2 cellular contexts compared by ENCODE assay signal in genomic region chr3:188106006-188106405, GRCh38.
TF ChIP-seq lines count a peak whose summit lies in the region.

No MANE protein-coding gene starts in this region.

TF ChIP-seq in HepG2, 621 proteins besides CTCF, POLR2A, EP300 and RAD21 (continued from another document and continues in another):
- TF ChIP-seq ZNF816 (CRISPR knock-in tag; IDR thresholded peaks at IDR 0.05; ENCODE audit: borderline replicate concordance) (no peak), ZNF841 (CRISPR knock-in tag; IDR thresholded peaks at IDR 0.05; ENCODE audit: borderline replicate concordance) (no peak), KDM6A (CRISPR knock-in tag; IDR thresholded peaks at IDR 0.05; ENCODE audit: low read depth) (no peak), ZNF781 (CRISPR knock-in tag; IDR thresholded peaks at IDR 0.05; ENCODE audit: borderline replicate concordance, not compliant biosample characterization) (no peak), ZBTB3 (CRISPR knock-in tag; IDR thresholded peaks at IDR 0.05; ENCODE audit: borderline replicate concordance, low read depth) (no peak), IRX3 (CRISPR knock-in tag; IDR thresholded peaks at IDR 0.05; ENCODE audit: borderline replicate concordance, low read depth) (no peak), PITX1 (CRISPR knock-in tag; IDR thresholded peaks at IDR 0.05) (0 out of 2 replicates have a peak, but pooled peaks have one; percentile 33), MEIS1 (CRISPR knock-in tag; IDR thresholded peaks at IDR 0.05; ENCODE audit: borderline replicate concordance) (no peak), ZBTB2 (CRISPR knock-in tag; IDR thresholded peaks at IDR 0.05; ENCODE audit: low read depth) (no peak), ZNF33A (CRISPR knock-in tag; IDR thresholded peaks at IDR 0.05; ENCODE audit: borderline replicate concordance) (no peak), PCBP1 (IDR thresholded peaks at IDR 0.05; ENCODE audit: borderline replicate concordance, low read depth, low read length) (no peak), JARID2 (CRISPR knock-in tag; IDR thresholded peaks at IDR 0.05; ENCODE audit: insufficient replicate concordance) (no peak), CEBPG (CRISPR knock-in tag; IDR thresholded peaks at IDR 0.05) (peak; percentile 75), SPEN (CRISPR knock-in tag; IDR thresholded peaks at IDR 0.05; ENCODE audit: low read depth) (0 out of 2 replicates have a peak, but pooled peaks have one; percentile 32), CC2D1A (CRISPR knock-in tag; IDR thresholded peaks at IDR 0.05) (no peak), LCORL (IDR thresholded peaks at IDR 0.05) (no peak), LCORL (CRISPR knock-in tag; IDR thresholded peaks at IDR 0.05) (no peak), THAP11 (CRISPR knock-in tag; IDR thresholded peaks at IDR 0.05) (no peak), ZFY (CRISPR knock-in tag; IDR thresholded peaks at IDR 0.05) (no peak), CCAR2 (optimal IDR thresholded peaks at IDR 0.05; ENCODE audit: low read depth, low read length) (no peak)
- TF ChIP-seq, protein P1, sequence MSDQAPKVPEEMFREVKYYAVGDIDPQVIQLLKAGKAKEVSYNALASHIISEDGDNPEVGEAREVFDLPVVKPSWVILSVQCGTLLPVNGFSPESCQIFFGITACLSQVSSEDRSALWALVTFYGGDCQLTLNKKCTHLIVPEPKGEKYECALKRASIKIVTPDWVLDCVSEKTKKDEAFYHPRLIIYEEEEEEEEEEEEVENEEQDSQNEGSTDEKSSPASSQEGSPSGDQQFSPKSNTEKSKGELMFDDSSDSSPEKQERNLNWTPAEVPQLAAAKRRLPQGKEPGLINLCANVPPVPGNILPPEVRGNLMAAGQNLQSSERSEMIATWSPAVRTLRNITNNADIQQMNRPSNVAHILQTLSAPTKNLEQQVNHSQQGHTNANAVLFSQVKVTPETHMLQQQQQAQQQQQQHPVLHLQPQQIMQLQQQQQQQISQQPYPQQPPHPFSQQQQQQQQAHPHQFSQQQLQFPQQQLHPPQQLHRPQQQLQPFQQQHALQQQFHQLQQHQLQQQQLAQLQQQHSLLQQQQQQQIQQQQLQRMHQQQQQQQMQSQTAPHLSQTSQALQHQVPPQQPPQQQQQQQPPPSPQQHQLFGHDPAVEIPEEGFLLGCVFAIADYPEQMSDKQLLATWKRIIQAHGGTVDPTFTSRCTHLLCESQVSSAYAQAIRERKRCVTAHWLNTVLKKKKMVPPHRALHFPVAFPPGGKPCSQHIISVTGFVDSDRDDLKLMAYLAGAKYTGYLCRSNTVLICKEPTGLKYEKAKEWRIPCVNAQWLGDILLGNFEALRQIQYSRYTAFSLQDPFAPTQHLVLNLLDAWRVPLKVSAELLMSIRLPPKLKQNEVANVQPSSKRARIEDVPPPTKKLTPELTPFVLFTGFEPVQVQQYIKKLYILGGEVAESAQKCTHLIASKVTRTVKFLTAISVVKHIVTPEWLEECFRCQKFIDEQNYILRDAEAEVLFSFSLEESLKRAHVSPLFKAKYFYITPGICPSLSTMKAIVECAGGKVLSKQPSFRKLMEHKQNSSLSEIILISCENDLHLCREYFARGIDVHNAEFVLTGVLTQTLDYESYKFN (CRISPR knock-in tag; conservative IDR thresholded peaks at IDR 0.05) = 0 out of 2 replicates have a peak, but pooled peaks have one; percentile 19
- TF ChIP-seq, protein P2, sequence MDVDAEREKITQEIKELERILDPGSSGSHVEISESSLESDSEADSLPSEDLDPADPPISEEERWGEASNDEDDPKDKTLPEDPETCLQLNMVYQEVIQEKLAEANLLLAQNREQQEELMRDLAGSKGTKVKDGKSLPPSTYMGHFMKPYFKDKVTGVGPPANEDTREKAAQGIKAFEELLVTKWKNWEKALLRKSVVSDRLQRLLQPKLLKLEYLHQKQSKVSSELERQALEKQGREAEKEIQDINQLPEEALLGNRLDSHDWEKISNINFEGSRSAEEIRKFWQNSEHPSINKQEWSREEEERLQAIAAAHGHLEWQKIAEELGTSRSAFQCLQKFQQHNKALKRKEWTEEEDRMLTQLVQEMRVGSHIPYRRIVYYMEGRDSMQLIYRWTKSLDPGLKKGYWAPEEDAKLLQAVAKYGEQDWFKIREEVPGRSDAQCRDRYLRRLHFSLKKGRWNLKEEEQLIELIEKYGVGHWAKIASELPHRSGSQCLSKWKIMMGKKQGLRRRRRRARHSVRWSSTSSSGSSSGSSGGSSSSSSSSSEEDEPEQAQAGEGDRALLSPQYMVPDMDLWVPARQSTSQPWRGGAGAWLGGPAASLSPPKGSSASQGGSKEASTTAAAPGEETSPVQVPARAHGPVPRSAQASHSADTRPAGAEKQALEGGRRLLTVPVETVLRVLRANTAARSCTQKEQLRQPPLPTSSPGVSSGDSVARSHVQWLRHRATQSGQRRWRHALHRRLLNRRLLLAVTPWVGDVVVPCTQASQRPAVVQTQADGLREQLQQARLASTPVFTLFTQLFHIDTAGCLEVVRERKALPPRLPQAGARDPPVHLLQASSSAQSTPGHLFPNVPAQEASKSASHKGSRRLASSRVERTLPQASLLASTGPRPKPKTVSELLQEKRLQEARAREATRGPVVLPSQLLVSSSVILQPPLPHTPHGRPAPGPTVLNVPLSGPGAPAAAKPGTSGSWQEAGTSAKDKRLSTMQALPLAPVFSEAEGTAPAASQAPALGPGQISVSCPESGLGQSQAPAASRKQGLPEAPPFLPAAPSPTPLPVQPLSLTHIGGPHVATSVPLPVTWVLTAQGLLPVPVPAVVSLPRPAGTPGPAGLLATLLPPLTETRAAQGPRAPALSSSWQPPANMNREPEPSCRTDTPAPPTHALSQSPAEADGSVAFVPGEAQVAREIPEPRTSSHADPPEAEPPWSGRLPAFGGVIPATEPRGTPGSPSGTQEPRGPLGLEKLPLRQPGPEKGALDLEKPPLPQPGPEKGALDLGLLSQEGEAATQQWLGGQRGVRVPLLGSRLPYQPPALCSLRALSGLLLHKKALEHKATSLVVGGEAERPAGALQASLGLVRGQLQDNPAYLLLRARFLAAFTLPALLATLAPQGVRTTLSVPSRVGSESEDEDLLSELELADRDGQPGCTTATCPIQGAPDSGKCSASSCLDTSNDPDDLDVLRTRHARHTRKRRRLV (CRISPR knock-in tag; IDR thresholded peaks at IDR 0.05) = no peak

TF ChIP-seq in WTC11, 78 proteins besides CTCF, POLR2A, EP300 and RAD21 (continued from another document):
- TF ChIP-seq ZNF671 (CRISPR knock-in tag; IDR thresholded peaks at IDR 0.05) (no peak), NFE2L1 (CRISPR knock-in tag; IDR thresholded peaks at IDR 0.05) (no peak), RELA (CRISPR knock-in tag; IDR thresholded peaks at IDR 0.05; ENCODE audit: borderline replicate concordance) (no peak)
- TF ChIP-seq, protein P3, sequence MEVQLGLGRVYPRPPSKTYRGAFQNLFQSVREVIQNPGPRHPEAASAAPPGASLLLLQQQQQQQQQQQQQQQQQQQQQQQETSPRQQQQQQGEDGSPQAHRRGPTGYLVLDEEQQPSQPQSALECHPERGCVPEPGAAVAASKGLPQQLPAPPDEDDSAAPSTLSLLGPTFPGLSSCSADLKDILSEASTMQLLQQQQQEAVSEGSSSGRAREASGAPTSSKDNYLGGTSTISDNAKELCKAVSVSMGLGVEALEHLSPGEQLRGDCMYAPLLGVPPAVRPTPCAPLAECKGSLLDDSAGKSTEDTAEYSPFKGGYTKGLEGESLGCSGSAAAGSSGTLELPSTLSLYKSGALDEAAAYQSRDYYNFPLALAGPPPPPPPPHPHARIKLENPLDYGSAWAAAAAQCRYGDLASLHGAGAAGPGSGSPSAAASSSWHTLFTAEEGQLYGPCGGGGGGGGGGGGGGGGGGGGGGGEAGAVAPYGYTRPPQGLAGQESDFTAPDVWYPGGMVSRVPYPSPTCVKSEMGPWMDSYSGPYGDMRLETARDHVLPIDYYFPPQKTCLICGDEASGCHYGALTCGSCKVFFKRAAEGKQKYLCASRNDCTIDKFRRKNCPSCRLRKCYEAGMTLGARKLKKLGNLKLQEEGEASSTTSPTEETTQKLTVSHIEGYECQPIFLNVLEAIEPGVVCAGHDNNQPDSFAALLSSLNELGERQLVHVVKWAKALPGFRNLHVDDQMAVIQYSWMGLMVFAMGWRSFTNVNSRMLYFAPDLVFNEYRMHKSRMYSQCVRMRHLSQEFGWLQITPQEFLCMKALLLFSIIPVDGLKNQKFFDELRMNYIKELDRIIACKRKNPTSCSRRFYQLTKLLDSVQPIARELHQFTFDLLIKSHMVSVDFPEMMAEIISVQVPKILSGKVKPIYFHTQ (CRISPR knock-in tag; IDR thresholded peaks at IDR 0.05) = no peak
TF ChIP-seq in WTC11: peak in this region for 1.
